In genomic region chr6:11179088-11179977, GRCh38 we compare ENCODE assay signal across 22 cellular contexts. TPM values are rescaled to one million over a fixed set of nuclear protein-coding genes. Genes with fewer than 3 reads are reported as not detected.
DNase-seq lines count a peak whose midpoint lies in the region; ATAC-seq and TF ChIP-seq lines count a peak whose summit lies in the region.
"Had no signal": no experiment of that assay in that cellular context is flagged by ENCODE, and none has a peak within 500 bp of the region (broad histone marks: within the 10 kb centered on the region; RNA-seq: fewer than 3 reads in every experiment).

No MANE protein-coding gene starts in this region.

- H3K9ac ChIP-seq in HUES6 (ENCODE audit: low read length) (no peak overlapping the region), trophoblast cell (ENCODE audit: low read length) (no peak overlapping the region)
- H3K9ac ChIP-seq: GM23248 had no signal

- H3K27ac Mint-ChIP-seq in GM23338: peak overlapping the region; percentile 63
- peak overlapping the region; percentile 1 for H3K27ac Mint-ChIP-seq in activated T-helper 1 cell treated with anti-CD3 and anti-CD28 coated beads, Interleukin-12 subunit alpha, Interleukin-12 subunit beta, Interleukin-2, Interleukin-4 antibody, amounts not matched to agents 30 ng/mL and 10 ng/mL and 1 ng/mL, durations not matched to agents 14 hours and 24 hours and 36 hours
- H3K27ac Mint-ChIP-seq in activated CD8-positive, alpha-beta memory T cell treated with anti-CD3 and anti-CD28 coated beads, Interleukin-2, amount 10 ng/mL, durations not matched to agents 7 days and 5 days: no peak overlapping the region
- H3K27ac Mint-ChIP-seq: activated naive CD4-positive, alpha-beta T cell treated with anti-CD3 and anti-CD28 coated beads, Interleukin-2, amount 50 U/mL, for 24 hours; progenitor cell of endocrine pancreas; T-cell had no signal

- no peaks in the 10 kb centered on the region for H3K27me3 ChIP-seq in GM23338 (ENCODE audit: insufficient read depth)
- no peaks in the 10 kb centered on the region for H3K27me3 ChIP-seq in HUES6 (ENCODE audit: control insufficient read depth, insufficient read depth, low read length)
- no peaks in the 10 kb centered on the region for H3K27me3 ChIP-seq in trophoblast cell (ENCODE audit: insufficient read depth, low read length)
- H3K27me3 ChIP-seq: foreskin keratinocyte, suprapubic skin had no signal

- H3K14ac ChIP-seq in trophoblast cell (ENCODE audit: low read length): no peak overlapping the region

- H3K4me2 ChIP-seq in GM23338 (peak overlapping the region; percentile 50), trophoblast cell (ENCODE audit: low read length) (no peak overlapping the region)

- no peak overlapping the region for H3K23ac ChIP-seq in trophoblast cell (ENCODE audit: low read length)

- no peaks in the 10 kb centered on the region for H3K9me2 ChIP-seq in GM23338 (ENCODE audit: insufficient read depth)

- peak overlapping the region; percentile 8 for H4K91ac ChIP-seq in trophoblast cell (ENCODE audit: low read depth, low read length)

- intact Hi-C loops in activated T-helper 1 cell treated with anti-CD3 and anti-CD28 coated beads, Interleukin-12 subunit alpha, Interleukin-12 subunit beta, Interleukin-2, Interleukin-4 antibody, amounts not matched to agents 30 ng/mL and 10 ng/mL and 1 ng/mL, durations not matched to agents 14 hours and 24 hours and 36 hours (cut with micrococcal nuclease): no loop called here

- no peak overlapping the region for H4K12ac ChIP-seq in trophoblast cell (ENCODE audit: low read depth, low read length)

- H3K18ac ChIP-seq in trophoblast cell (ENCODE audit: low read length): no peak overlapping the region

- no peaks in the 10 kb centered on the region for H3F3A ChIP-seq in GM23338 (replicated peaks; ENCODE audit: low read depth)

- peaks cover 4% of the 10 kb centered on the region for H3K79me1 ChIP-seq in trophoblast cell (ENCODE audit: low read length)

- H3K4me3 ChIP-seq in GM23338 (no peak overlapping the region), HUES6 (ENCODE audit: low read depth, low read length) (no peak overlapping the region), trophoblast cell (ENCODE audit: low read depth, low read length) (no peak overlapping the region)
- H3K4me3 ChIP-seq: GM23248, suprapubic skin had no signal

- CTCF ChIA-PET in activated CD8-positive, alpha-beta memory T cell treated with anti-CD3 and anti-CD28 coated beads, Interleukin-2, amount 10 ng/mL, durations not matched to agents 7 days and 5 days (lab: Charles Lee): interaction anchor here (1.2 to 1.6 kb wide), 2 partner anchors 20 to 317 kb away, joined by 3 to 5 read pairs; no protein-coding TSS in a partner anchor

- peaks cover 10% of the 10 kb centered on the region for H3K27me3 Mint-ChIP-seq in GM23338 (ENCODE audit: insufficient read depth, low read depth, poor library complexity)
- H3K27me3 Mint-ChIP-seq in activated T-helper 1 cell treated with anti-CD3 and anti-CD28 coated beads, Interleukin-12 subunit alpha, Interleukin-12 subunit beta, Interleukin-2, Interleukin-4 antibody, amounts not matched to agents 30 ng/mL and 10 ng/mL and 1 ng/mL, durations not matched to agents 14 hours and 24 hours and 36 hours (ENCODE audit: insufficient read depth): no peaks in the 10 kb centered on the region
- H3K27me3 Mint-ChIP-seq in activated CD8-positive, alpha-beta memory T cell treated with anti-CD3 and anti-CD28 coated beads, Interleukin-2, amount 10 ng/mL, durations not matched to agents 7 days and 5 days: no peaks in the 10 kb centered on the region
- H3K27me3 Mint-ChIP-seq: activated naive CD4-positive, alpha-beta T cell treated with anti-CD3 and anti-CD28 coated beads, Interleukin-2, amount 50 U/mL, for 24 hours; progenitor cell of endocrine pancreas; T-cell had no signal

- H2BK5ac ChIP-seq in trophoblast cell (ENCODE audit: low read depth, low read length, poor library complexity): peak overlapping the region; percentile 40

- peak overlapping the region; percentile 92 for H2BK12ac ChIP-seq in trophoblast cell (ENCODE audit: low read length)

- WGBS in trophoblast cell (ENCODE audit: extremely low coverage, insufficient coverage, insufficient read length): no CpG with 5 or more reads among the region's 11 CpGs

- H3K4me1 Mint-ChIP-seq in GM23338: peaks cover 15% of the 10 kb centered on the region
- peaks cover 3% of the 10 kb centered on the region for H3K4me1 Mint-ChIP-seq in activated T-helper 1 cell treated with anti-CD3 and anti-CD28 coated beads, Interleukin-12 subunit alpha, Interleukin-12 subunit beta, Interleukin-2, Interleukin-4 antibody, amounts not matched to agents 30 ng/mL and 10 ng/mL and 1 ng/mL, durations not matched to agents 14 hours and 24 hours and 36 hours (ENCODE audit: low read depth)
- peaks cover 7% of the 10 kb centered on the region for H3K4me1 Mint-ChIP-seq in activated CD8-positive, alpha-beta memory T cell treated with anti-CD3 and anti-CD28 coated beads, Interleukin-2, amount 10 ng/mL, durations not matched to agents 7 days and 5 days
- H3K4me1 Mint-ChIP-seq: activated naive CD4-positive, alpha-beta T cell treated with anti-CD3 and anti-CD28 coated beads, Interleukin-2, amount 50 U/mL, for 24 hours; T-cell had no signal

- H4K20me1 ChIP-seq in GM23338 (replicated peaks; ENCODE audit: insufficient read depth): no peaks in the 10 kb centered on the region

- H2AK5ac ChIP-seq in trophoblast cell (ENCODE audit: low read length): peak overlapping the region; percentile 91

- no peak overlapping the region; the same call in 2 of the 3 replicates for H3K4me3 Mint-ChIP-seq in GM23338
- no peak overlapping the region for H3K4me3 Mint-ChIP-seq in activated T-helper 1 cell treated with anti-CD3 and anti-CD28 coated beads, Interleukin-12 subunit alpha, Interleukin-12 subunit beta, Interleukin-2, Interleukin-4 antibody, amounts not matched to agents 30 ng/mL and 10 ng/mL and 1 ng/mL, durations not matched to agents 14 hours and 24 hours and 36 hours
- H3K4me3 Mint-ChIP-seq in activated CD8-positive, alpha-beta memory T cell treated with anti-CD3 and anti-CD28 coated beads, Interleukin-2, amount 10 ng/mL, durations not matched to agents 7 days and 5 days: no peak overlapping the region
- H3K4me3 Mint-ChIP-seq: activated naive CD4-positive, alpha-beta T cell treated with anti-CD3 and anti-CD28 coated beads, Interleukin-2, amount 50 U/mL, for 24 hours; T-cell had no signal

- H3K79me2 ChIP-seq in GM23338 (replicated peaks; ENCODE audit: insufficient read depth): no peaks in the 10 kb centered on the region
- no peaks in the 10 kb centered on the region for H3K79me2 ChIP-seq in trophoblast cell (ENCODE audit: control insufficient read depth, insufficient read depth, low read length, poor library complexity)

- DNase-seq in GM23338 (ENCODE audit: low spot score) (peak; percentile 44), trophoblast cell (no peak), ACHN (no peak), NCI-H524 treated with DMSO at 0.1 percent for 48 hours (lab: John Stamatoyannopoulos, UW) (no peak)
- DNase-seq in activated T-helper 1 cell treated with anti-CD3 and anti-CD28 coated beads, Interleukin-12 subunit alpha, Interleukin-12 subunit beta, Interleukin-2, Interleukin-4 antibody, amounts not matched to agents 30 ng/mL and 10 ng/mL and 1 ng/mL, durations not matched to agents 14 hours and 24 hours and 36 hours (ENCODE audit: low spot score): no peak
- no peak for DNase-seq in activated CD8-positive, alpha-beta memory T cell treated with anti-CD3 and anti-CD28 coated beads, Interleukin-2, amount 10 ng/mL, durations not matched to agents 7 days and 5 days
- DNase-seq: activated T-cell treated with anti-CD3 and anti-CD28 coated beads, Interleukin-2, amount 50 U/mL, for 48 hours; AML-193; cerebellar nuclear complex; effector CD8-positive, alpha-beta T cell; GM23248; hippocampal formation; NCI-H146; NCI-H2171; T-cell had no signal

- H4K8ac ChIP-seq in trophoblast cell (ENCODE audit: low read depth, low read length): no peak overlapping the region

- H3K36me3 ChIP-seq in GM23338 (ENCODE audit: insufficient read depth): peaks cover 2% of the 10 kb centered on the region
- peaks cover 5% of the 10 kb centered on the region; the same call in 1 of the 2 replicates for H3K36me3 ChIP-seq in HUES6 (ENCODE audit: control insufficient read depth, insufficient read depth, low read length)
- peaks cover 0 to 5% of the 10 kb centered on the region in 2 experiments for H3K36me3 ChIP-seq in trophoblast cell (ENCODE audit: control insufficient read depth in 1 of 2, insufficient read depth in 2 of 2, low read length in 2 of 2)

- no peak for TF ChIP-seq CTCF in GM23338 (conservative IDR thresholded peaks at IDR 0.05; ENCODE audit: low read depth in 2 of 2)

- H3K36me3 Mint-ChIP-seq in GM23338 (ENCODE audit: low read depth): peaks cover 17% of the 10 kb centered on the region; the same call in 2 of the 3 replicates
- peaks cover 20% of the 10 kb centered on the region for H3K36me3 Mint-ChIP-seq in activated T-helper 1 cell treated with anti-CD3 and anti-CD28 coated beads, Interleukin-12 subunit alpha, Interleukin-12 subunit beta, Interleukin-2, Interleukin-4 antibody, amounts not matched to agents 30 ng/mL and 10 ng/mL and 1 ng/mL, durations not matched to agents 14 hours and 24 hours and 36 hours (ENCODE audit: low read depth)
- peaks cover 26% of the 10 kb centered on the region for H3K36me3 Mint-ChIP-seq in activated CD8-positive, alpha-beta memory T cell treated with anti-CD3 and anti-CD28 coated beads, Interleukin-2, amount 10 ng/mL, durations not matched to agents 7 days and 5 days

- H3K9me3 ChIP-seq in HUES6 (ENCODE audit: control insufficient read depth, insufficient read depth, low read depth, low read length) (peaks cover 4% of the 10 kb centered on the region; the same call in 1 of the 2 replicates), trophoblast cell (ENCODE audit: insufficient read depth, low read depth, low read length) (no peaks in the 10 kb centered on the region)

- in situ Hi-C loops in ACHN (cut with HindIII; ENCODE audit: low pct_ligation_motif_present, low pct_unique_long_range_greater_than_20kb, low sequenced_read_pairs): no loop called here

- H3K4me1 ChIP-seq in GM23338 (ENCODE audit: insufficient read depth): peaks cover 16% of the 10 kb centered on the region
- H3K4me1 ChIP-seq in HUES6 (ENCODE audit: control insufficient read depth, insufficient read depth, low read length): peaks cover 13% of the 10 kb centered on the region
- H3K4me1 ChIP-seq in trophoblast cell (ENCODE audit: control insufficient read depth in 1 of 2, insufficient read depth in 2 of 2, low read length in 2 of 2): peaks cover 0 to 3% of the 10 kb centered on the region in 2 experiments
- H3K4me1 ChIP-seq: foreskin keratinocyte had no signal

- ATAC-seq in GM23338: peak; percentile 95
- ATAC-seq in activated CD8-positive, alpha-beta memory T cell treated with anti-CD3 and anti-CD28 coated beads, Interleukin-2, amount 10 ng/mL, durations not matched to agents 7 days and 5 days: no peak
- ATAC-seq: foreskin keratinocyte, Right ventricle myocardium inferior, T-cell had no signal

- H3K27ac ChIP-seq in GM23338 (ENCODE audit: low read depth) (peak overlapping the region; percentile 12; the same call in 1 of the 2 replicates), HUES6 (ENCODE audit: low read depth, low read length) (0 out of 2 replicates have a peak overlapping the region, but pooled peaks have one; percentile 34), trophoblast cell (ENCODE audit: low read depth, low read length) (peak overlapping the region; percentile 2)
- H3K27ac ChIP-seq: foreskin keratinocyte, GM23248, HL-60, suprapubic skin had no signal

- no peak overlapping the region for H2BK120ac ChIP-seq in trophoblast cell (ENCODE audit: insufficient read depth, low read length, poor library complexity)

- H3K4ac ChIP-seq in trophoblast cell (ENCODE audit: low read depth, low read length): no peak overlapping the region

- peak overlapping the region; percentile 0; the same call in 1 of the 2 replicates for H2AFZ ChIP-seq in GM23338
- H2AFZ ChIP-seq in trophoblast cell (ENCODE audit: insufficient read depth, low read length, poor library complexity): peak overlapping the region; percentile 68
- H2AFZ ChIP-seq: GM23248 had no signal

- H3K9me3 Mint-ChIP-seq in GM23338: peaks cover 16% of the 10 kb centered on the region; the same call in 2 of the 3 replicates
- peaks cover 4% of the 10 kb centered on the region for H3K9me3 Mint-ChIP-seq in activated T-helper 1 cell treated with anti-CD3 and anti-CD28 coated beads, Interleukin-12 subunit alpha, Interleukin-12 subunit beta, Interleukin-2, Interleukin-4 antibody, amounts not matched to agents 30 ng/mL and 10 ng/mL and 1 ng/mL, durations not matched to agents 14 hours and 24 hours and 36 hours
- peaks cover 2% of the 10 kb centered on the region for H3K9me3 Mint-ChIP-seq in activated CD8-positive, alpha-beta memory T cell treated with anti-CD3 and anti-CD28 coated beads, Interleukin-2, amount 10 ng/mL, durations not matched to agents 7 days and 5 days (ENCODE audit: low read depth)

RNA-seq across cellular contexts. Expression of gene NEDD9, which starts 53.1 kb away (rescaled TPM):
- 13.0 and 17.4 TPM in 2 replicates for total RNA-seq in GM23338 (2014; rRNA removed; shearing (Covaris generic))
- 4.4 and 5.6 TPM in 2 replicates for polyA plus RNA-seq in GM23338 (2016; fragmentation: Nextera tagmentation; extraction: Ambion mirVana)
- 53.2 and 62.1 TPM in 2 replicates for total RNA-seq in activated T-helper 1 cell treated with anti-CD3 and anti-CD28 coated beads, Interleukin-12 subunit alpha, Interleukin-12 subunit beta, Interleukin-2, Interleukin-4 antibody, amounts not matched to agents 30 ng/mL and 10 ng/mL and 1 ng/mL, durations not matched to agents 14 hours and 24 hours and 36 hours
- polyA plus RNA-seq in trophoblast cell (2013): 46.4 and 47.9 TPM in 2 replicates
- 100 to 1,000 TPM in 1 of 2 experiments, 10 to 100 TPM in 1; 84.5 to 114 TPM for total RNA-seq in activated CD8-positive, alpha-beta memory T cell treated with anti-CD3 and anti-CD28 coated beads, Interleukin-2, amount 10 ng/mL, durations not matched to agents 7 days and 5 days
